In the genomic region with DNA sequence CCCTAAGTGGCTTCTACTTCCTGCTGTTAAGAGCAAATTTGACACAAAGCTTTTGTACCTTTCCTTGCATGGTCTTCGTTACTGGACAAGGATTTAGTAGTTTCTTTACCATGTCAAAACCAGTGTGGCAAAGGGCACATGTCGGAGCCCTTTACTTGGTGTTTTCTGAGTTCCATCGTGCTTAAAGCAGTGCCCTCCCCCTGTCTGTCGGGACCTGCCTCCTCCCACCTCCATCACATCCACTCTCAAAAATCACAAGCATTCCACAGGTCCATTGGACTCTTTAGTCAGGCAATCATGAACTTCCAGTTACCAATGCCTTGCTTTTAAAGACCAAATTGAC, we compare ENCODE assay signal across 9 cellular contexts. TPM values are rescaled to one million over a fixed set of nuclear protein-coding genes. Genes with fewer than 3 reads are reported as not detected.
DNase-seq lines count a peak whose midpoint lies in the region; ATAC-seq and TF ChIP-seq lines count a peak whose summit lies in the region.
"Had no signal": no experiment of that assay in that cellular context is flagged by ENCODE, and none has a peak within 500 bp of the region (broad histone marks: within the 10 kb centered on the region; RNA-seq: fewer than 3 reads in every experiment).

No MANE protein-coding gene starts in this region.

- no peaks in the 10 kb centered on the region for H3K27me3 ChIP-seq in osteoblast (ENCODE audit: insufficient read depth, low read length)

- peak overlapping the region; percentile 68 for H3K4me3 Mint-ChIP-seq in activated CD4-positive, alpha-beta memory T cell treated with anti-CD3 and anti-CD28 coated beads, Interleukin-2, amount 10 ng/mL, durations not matched to agents 7 days and 5 days
- peak overlapping the region; percentile 57 for H3K4me3 Mint-ChIP-seq in progenitor cell of endocrine pancreas (ENCODE audit: low read depth)

- peaks cover 4% of the 10 kb centered on the region for H3K9me3 Mint-ChIP-seq in activated CD4-positive, alpha-beta memory T cell treated with anti-CD3 and anti-CD28 coated beads, Interleukin-2, amount 10 ng/mL, durations not matched to agents 7 days and 5 days
- peaks cover 4% of the 10 kb centered on the region for H3K9me3 Mint-ChIP-seq in progenitor cell of endocrine pancreas (ENCODE audit: low read depth)

- H4K20me1 ChIP-seq in osteoblast (ENCODE audit: insufficient read depth, low read length), result no peaks in the 10 kb centered on the region

- no peaks in the 10 kb centered on the region for H3K79me2 ChIP-seq in osteoblast (ENCODE audit: insufficient read depth, low read length)

- no peak overlapping the region for H2AFZ ChIP-seq in osteoblast (ENCODE audit: low read length)

- H3K9me3 ChIP-seq in osteoblast (ENCODE audit: low read depth, low read length), result no peaks in the 10 kb centered on the region

- H3K4me1 Mint-ChIP-seq in activated CD4-positive, alpha-beta memory T cell treated with anti-CD3 and anti-CD28 coated beads, Interleukin-2, amount 10 ng/mL, durations not matched to agents 7 days and 5 days, result peaks cover 31% of the 10 kb centered on the region
- peaks cover 2% of the 10 kb centered on the region for H3K4me1 Mint-ChIP-seq in progenitor cell of endocrine pancreas (ENCODE audit: low read depth)

- no peaks in the 10 kb centered on the region for H3K27me3 Mint-ChIP-seq in activated CD4-positive, alpha-beta memory T cell treated with anti-CD3 and anti-CD28 coated beads, Interleukin-2, amount 10 ng/mL, durations not matched to agents 7 days and 5 days
- H3K27me3 Mint-ChIP-seq in progenitor cell of endocrine pancreas, result no peaks in the 10 kb centered on the region

- no peaks in the 10 kb centered on the region for H3K4me1 ChIP-seq in osteoblast (ENCODE audit: insufficient read depth, low read length)

- POLR2A ChIA-PET in activated CD4-positive, alpha-beta memory T cell treated with anti-CD3 and anti-CD28 coated beads, Interleukin-2, amount 10 ng/mL, durations not matched to agents 7 days and 5 days (lab: Charles Lee), result interaction anchor here (2.0 kb wide), 1 partner anchor 18 kb away, joined by 10 read pairs; no protein-coding TSS in a partner anchor

- TF ChIP-seq CTCF in progenitor cell of endocrine pancreas (IDR thresholded peaks at IDR 0.05; ENCODE audit: unreplicated experiment) (no peak), osteoblast (IDR thresholded peaks at IDR 0.05; ENCODE audit: extremely low read depth, low read depth, low read length) (no peak)

- no peak overlapping the region for H3K4me3 ChIP-seq in osteoblast (ENCODE audit: insufficient read depth, low read length)

- H3K4me2 ChIP-seq in osteoblast (ENCODE audit: insufficient read depth, low read length), result no peak overlapping the region

- no peak overlapping the region for H3K27ac Mint-ChIP-seq in activated CD4-positive, alpha-beta memory T cell treated with anti-CD3 and anti-CD28 coated beads, Interleukin-2, amount 10 ng/mL, durations not matched to agents 7 days and 5 days
- peak overlapping the region; percentile 78 for H3K27ac Mint-ChIP-seq in progenitor cell of endocrine pancreas

- no peak overlapping the region for H3K27ac ChIP-seq in osteoblast (ENCODE audit: low read depth, low read length)

- CTCF ChIA-PET in activated CD4-positive, alpha-beta memory T cell treated with anti-CD3 and anti-CD28 coated beads, Interleukin-2, amount 10 ng/mL, durations not matched to agents 7 days and 5 days (lab: Charles Lee), result interaction anchor here (1.1 to 1.6 kb wide), 2 partner anchors 17 to 29 kb away, joined by 4 read pairs; no protein-coding TSS in a partner anchor

- ATAC-seq in GM19025 (IDR thresholded peaks at IDR 0.05; ENCODE audit: low read depth, unreplicated experiment) (peak; percentile 44), HG02852 (IDR thresholded peaks at IDR 0.05; ENCODE audit: unreplicated experiment) (peak; percentile 41)

- H3K36me3 ChIP-seq in osteoblast (ENCODE audit: insufficient read depth, low read length), result no peaks in the 10 kb centered on the region

- DNase-seq in activated CD4-positive, alpha-beta memory T cell treated with anti-CD3 and anti-CD28 coated beads, Interleukin-2, amount 10 ng/mL, durations not matched to agents 7 days and 5 days, result no peak
- no peak for DNase-seq in progenitor cell of endocrine pancreas (ENCODE audit: low spot score, unreplicated experiment)
- DNase-seq in HuH-7.5 (ENCODE audit: low spot score), result no peak
- no peak for DNase-seq in NCI-H128 (lab: John Stamatoyannopoulos, UW; ENCODE audit: unreplicated experiment)
- no peak for DNase-seq in osteoblast (ENCODE audit: insufficient read length, low spot score, missing footprints)
- no peak for DNase-seq in iPS-NIHi11 (ENCODE audit: low spot score)

- H3K36me3 Mint-ChIP-seq in activated CD4-positive, alpha-beta memory T cell treated with anti-CD3 and anti-CD28 coated beads, Interleukin-2, amount 10 ng/mL, durations not matched to agents 7 days and 5 days (ENCODE audit: low read depth), result no peaks in the 10 kb centered on the region
- peaks cover 12% of the 10 kb centered on the region for H3K36me3 Mint-ChIP-seq in progenitor cell of endocrine pancreas (ENCODE audit: insufficient read depth)

RNA-seq across cellular contexts. Expression of a gene that starts 0.8 kb away (rescaled TPM):
- 1 to 10 TPM; 2.6 TPM for total RNA-seq in activated CD4-positive, alpha-beta memory T cell treated with anti-CD3 and anti-CD28 coated beads, Interleukin-2, amount 10 ng/mL, durations not matched to agents 7 days and 5 days
- total RNA-seq in progenitor cell of endocrine pancreas, result 14.8 and 18.1 TPM in 2 replicates
- total RNA-seq in osteoblast, result not detected in 2 replicates
- total RNA-seq: HT1080 had no signal
